In genomic region chr11:113412675-113413074, GRCh38 we compare ENCODE assay signal across 37 cellular contexts. TPM values are rescaled to one million over a fixed set of nuclear protein-coding genes. Genes with fewer than 3 reads are reported as not detected.
DNase-seq lines count a peak whose midpoint lies in the region; TF ChIP-seq lines count a peak whose summit lies in the region.
"Had no signal": no experiment of that assay in that cellular context is flagged by ENCODE, and none has a peak within 500 bp of the region (broad histone marks: within the 10 kb centered on the region; RNA-seq: fewer than 3 reads in every experiment).

No MANE protein-coding gene starts in this region.

- no peak overlapping the region for H3K23ac ChIP-seq in neuronal stem cell (ENCODE audit: low read depth, low read length, poor library complexity)
- H3K23ac ChIP-seq in trophoblast cell (ENCODE audit: low read length) = no peak overlapping the region

- H2AFZ ChIP-seq in neuronal stem cell (ENCODE audit: low read length) (no peak overlapping the region), osteoblast (ENCODE audit: low read length) (no peak overlapping the region), trophoblast cell (ENCODE audit: insufficient read depth, low read length, poor library complexity) (no peak overlapping the region)

- H3K9me3 ChIP-seq in neuronal stem cell (replicated peaks in 1 of 2; ENCODE audit: control insufficient read depth in 2 of 2, insufficient read depth in 1 of 2, low read depth in 1 of 2, low read length in 2 of 2) (no peaks in the 10 kb centered on the region), osteoblast (ENCODE audit: low read depth, low read length) (no peaks in the 10 kb centered on the region), trophoblast cell (ENCODE audit: insufficient read depth, low read depth, low read length) (no peaks in the 10 kb centered on the region), spleen (no peaks in the 10 kb centered on the region)
- H3K9me3 ChIP-seq: A549; BE2C; BLaER1; BLaER1 treated with 17β-estradiol and CSF1 and Interleukin-3, amounts not matched to agents 10 nM and 100 nM; Caco-2 had no signal

- H3K14ac ChIP-seq in neuronal stem cell (ENCODE audit: low read length) (no peak overlapping the region), trophoblast cell (ENCODE audit: low read length) (no peak overlapping the region)

- H4K20me1 ChIP-seq in osteoblast (ENCODE audit: insufficient read depth, low read length) = no peaks in the 10 kb centered on the region
- H4K20me1 ChIP-seq: BLaER1; BLaER1 treated with 17β-estradiol and CSF1 and Interleukin-3, amounts not matched to agents 10 nM and 100 nM had no signal

- H3K27me3 ChIP-seq in neuronal stem cell (ENCODE audit: control insufficient read depth in 3 of 3, insufficient read depth in 3 of 3, low read depth in 1 of 3, low read length in 3 of 3) (peaks cover 0 to 13% (median 0%) of the 10 kb centered on the region in 3 experiments), osteoblast (ENCODE audit: insufficient read depth, low read length) (peaks cover 10% of the 10 kb centered on the region), trophoblast cell (ENCODE audit: insufficient read depth, low read length) (no peaks in the 10 kb centered on the region), spleen (replicated peaks in 1 of 7) (no peaks in the 10 kb centered on the region)
- H3K27me3 ChIP-seq: BE2C; BLaER1; BLaER1 treated with 17β-estradiol and CSF1 and Interleukin-3, amounts not matched to agents 10 nM and 100 nM had no signal

- H2BK15ac ChIP-seq in neuronal stem cell (ENCODE audit: low read length) = no peak overlapping the region

- H2BK12ac ChIP-seq in neuronal stem cell (ENCODE audit: low read length) (no peak overlapping the region), trophoblast cell (ENCODE audit: low read length) (no peak overlapping the region)

- peaks cover 0 to 3% of the 10 kb centered on the region in 2 donors for H3K4me1 ChIP-seq in neuronal stem cell (ENCODE audit: control insufficient read depth in 2 of 2, insufficient read depth in 1 of 2, low read depth in 1 of 2, low read length in 2 of 2)
- no peaks in the 10 kb centered on the region for H3K4me1 ChIP-seq in osteoblast (ENCODE audit: insufficient read depth, low read length)
- H3K4me1 ChIP-seq in trophoblast cell (ENCODE audit: control insufficient read depth in 1 of 2, insufficient read depth in 2 of 2, low read length in 2 of 2) = no peaks in the 10 kb centered on the region
- no peaks in the 10 kb centered on the region for H3K4me1 ChIP-seq in spleen
- H3K4me1 ChIP-seq: A549, BE2C, Caco-2 had no signal

- no peak overlapping the region for H4K12ac ChIP-seq in trophoblast cell (ENCODE audit: low read depth, low read length)

- H3K9ac ChIP-seq in neuronal stem cell (ENCODE audit: low read depth, low read length, poor library complexity) (no peak overlapping the region), trophoblast cell (ENCODE audit: low read length) (no peak overlapping the region)
- H3K9ac ChIP-seq: BLaER1; BLaER1 treated with 17β-estradiol and CSF1 and Interleukin-3, amounts not matched to agents 10 nM and 100 nM had no signal

- H2AK5ac ChIP-seq in neuronal stem cell (ENCODE audit: low read depth, low read length) = no peak overlapping the region
- no peak overlapping the region for H2AK5ac ChIP-seq in trophoblast cell (ENCODE audit: low read length)

- TF ChIP-seq CTCF in osteoblast (IDR thresholded peaks at IDR 0.05; ENCODE audit: extremely low read depth, low read depth, low read length) = no peak
- TF ChIP-seq CTCF in spleen (IDR thresholded peaks at IDR 0.05 in 8 of 11, conservative IDR thresholded peaks at IDR 0.05 in 3 of 11) = no peak

- TF ChIP-seq POLR2A in spleen (IDR thresholded peaks at IDR 0.05) = no peak

- H3K36me3 ChIP-seq in neuronal stem cell (replicated peaks in 1 of 2; ENCODE audit: control insufficient read depth in 2 of 2, insufficient read depth in 2 of 2, low read length in 2 of 2) (no peaks in the 10 kb centered on the region), osteoblast (ENCODE audit: insufficient read depth, low read length) (no peaks in the 10 kb centered on the region), trophoblast cell (ENCODE audit: control insufficient read depth in 1 of 2, insufficient read depth in 2 of 2, low read length in 2 of 2) (no peaks in the 10 kb centered on the region), spleen (no peaks in the 10 kb centered on the region)
- H3K36me3 ChIP-seq: BE2C; BLaER1; BLaER1 treated with 17β-estradiol and CSF1 and Interleukin-3, amounts not matched to agents 10 nM and 100 nM had no signal

- WGBS in neuronal stem cell (ENCODE audit: extremely low coverage in 2 of 2, insufficient read length in 2 of 2, insufficient replicate concordance in 1 of 2), 2 donors = no CpG with 5 or more reads among the region's 9 CpGs
- no CpG with 5 or more reads among the region's 9 CpGs for WGBS in trophoblast cell (ENCODE audit: extremely low coverage, insufficient coverage, insufficient read length)
- 76 to 94% (median 80%) methylated on average over 8 to 9 of the region's 9 CpGs for whole genome bisulfite sequencing in spleen, 5 donors

- H3K4ac ChIP-seq in neuronal stem cell (ENCODE audit: low read length) (no peak overlapping the region), trophoblast cell (ENCODE audit: low read depth, low read length) (no peak overlapping the region)

- H3K79me2 ChIP-seq in osteoblast (ENCODE audit: insufficient read depth, low read length) (no peaks in the 10 kb centered on the region), trophoblast cell (ENCODE audit: control insufficient read depth, insufficient read depth, low read length, poor library complexity) (no peaks in the 10 kb centered on the region)

- H3K27ac ChIP-seq in neuronal stem cell (replicated peaks; ENCODE audit: low read length) (no peak overlapping the region), osteoblast (ENCODE audit: low read depth, low read length) (no peak overlapping the region), trophoblast cell (ENCODE audit: low read depth, low read length) (no peak overlapping the region), spleen (no peak overlapping the region)
- H3K27ac ChIP-seq: 22Rv1; A549; BLaER1; BLaER1 treated with 17β-estradiol and CSF1 and Interleukin-3, amounts not matched to agents 10 nM and 100 nM; C4-2B had no signal

- H3K4me3 ChIP-seq in neuronal stem cell (ENCODE audit: low read length in 2 of 2) = peak overlapping the region in 1 of 2 donors; percentile 28
- H3K4me3 ChIP-seq in osteoblast (ENCODE audit: insufficient read depth, low read length) = no peak overlapping the region
- H3K4me3 ChIP-seq in trophoblast cell (ENCODE audit: low read depth, low read length) = peak overlapping the region; percentile 25
- H3K4me3 ChIP-seq in spleen = no peak overlapping the region
- H3K4me3 ChIP-seq: A549; BLaER1; BLaER1 treated with 17β-estradiol and CSF1 and Interleukin-3, amounts not matched to agents 10 nM and 100 nM had no signal

- H3K4me2 ChIP-seq in neuronal stem cell (ENCODE audit: insufficient read depth, low read length, poor library complexity, severe bottlenecking) (no peak overlapping the region), osteoblast (ENCODE audit: insufficient read depth, low read length) (no peak overlapping the region), trophoblast cell (ENCODE audit: low read length) (no peak overlapping the region)
- H3K4me2 ChIP-seq: A549; BLaER1; BLaER1 treated with 17β-estradiol and CSF1 and Interleukin-3, amounts not matched to agents 10 nM and 100 nM had no signal

- no peak for DNase-seq in neuronal stem cell (ENCODE audit: low spot score)
- DNase-seq in osteoblast (ENCODE audit: insufficient read length, low spot score, missing footprints) = peak; percentile 50
- DNase-seq in trophoblast cell = no peak
- DNase-seq in spleen = peak; percentile 62
- no peak for DNase-seq in AG08395 (ENCODE audit: low spot score)
- DNase-seq in NCI-H526 (lab: John Stamatoyannopoulos, UW) = no peak
- no peak for DNase-seq in activated CD8-positive, alpha-beta memory T cell treated with anti-CD3 and anti-CD28 coated beads, Interleukin-2, amount 50 U/mL, for 4 hours
- DNase-seq in anterior cingulate cortex (lab: John Stamatoyannopoulos, UW) = no peak
- DNase-seq: 8988T; ACHN; AML-193; BE2C; C1 segment of cervical spinal cord; Caco-2; Calu3; CD4-positive, alpha-beta memory T cell; CD4-positive, alpha-beta T cell; CD4-positive, CD25-positive, alpha-beta regulatory T cell; CD8-positive, alpha-beta memory T cell; CD8-positive, alpha-beta T cell; COR-L47; DMS 273 treated with DMSO at 0.1 percent for 48 hours; DMS153; DMS53; DMS79; DMS79 treated with DMSO at 0.1 percent for 48 hours; DND-41; EL had no signal

- H2BK5ac ChIP-seq in neuronal stem cell (ENCODE audit: low read length) (no peak overlapping the region), trophoblast cell (ENCODE audit: low read depth, low read length, poor library complexity) (no peak overlapping the region)

- intact Hi-C loops in spleen (cut with DNase I; ENCODE audit: low total_unique reads) = no loop called here

- H4K91ac ChIP-seq in neuronal stem cell (ENCODE audit: low read depth, low read length, poor library complexity) (no peak overlapping the region), trophoblast cell (ENCODE audit: low read depth, low read length) (no peak overlapping the region)

- H3K18ac ChIP-seq in neuronal stem cell (ENCODE audit: low read length) (peak overlapping the region; percentile 44), trophoblast cell (ENCODE audit: low read length) (no peak overlapping the region)

- H3K79me1 ChIP-seq in neuronal stem cell (ENCODE audit: low read depth, low read length) (no peaks in the 10 kb centered on the region), trophoblast cell (ENCODE audit: low read length) (no peaks in the 10 kb centered on the region)

- H4K8ac ChIP-seq in neuronal stem cell (ENCODE audit: low read depth, low read length) = no peak overlapping the region
- H4K8ac ChIP-seq in trophoblast cell (ENCODE audit: low read depth, low read length) = no peak overlapping the region

- H2BK120ac ChIP-seq in neuronal stem cell (ENCODE audit: low read depth, low read length) = no peak overlapping the region
- H2BK120ac ChIP-seq in trophoblast cell (ENCODE audit: insufficient read depth, low read length, poor library complexity) = no peak overlapping the region

RNA-seq across cellular contexts. Expression of gene ANKK1, which starts 25.1 kb away (rescaled TPM):
- 0.13 TPM for polyA plus RNA-seq in neuronal stem cell (2013, experiment 1 of 2)
- 0.08 TPM for polyA plus RNA-seq in neuronal stem cell (2013, experiment 2 of 2)
- total RNA-seq in osteoblast = under 0.01 TPM in 1 of 2 replicates, not detected in the other
- polyA plus RNA-seq in trophoblast cell (2013) = 0.26 and 0.38 TPM in 2 replicates
- 1 to 10 TPM in 2 of 7 donors, under 1 TPM in 5; 0.26 to 1.7 (median 0.55) TPM for total RNA-seq in spleen
- polyA plus RNA-seq in spleen = 1 to 10 TPM in 2 of 3 donors, under 1 TPM in 1; 0.62 to 2.0 (median 1.1) TPM
- total RNA-seq: A172, Daoy had no signal
- polyA plus RNA-seq: AG04450, BJ had no signal

Comparison
In these comparisons a context has a peak if more than half of its experiments do, and no peak if none do; other contexts are left out.
1. DNase-seq: peak in osteoblast (single experiment) and spleen (single experiment); none in neuronal stem cell (single experiment), trophoblast cell (0 of 2), AG08395 (single experiment), NCI-H526 (0 of 2), activated CD8-positive, alpha-beta memory T cell treated with anti-CD3 and anti-CD28 coated beads, Interleukin-2, amount 50 U/mL, for 4 hours (single experiment) and anterior cingulate cortex (0 of 58).